In genomic region chr13:59247166-59247565, GRCh38 we compare ENCODE assay signal across 14 cellular contexts.
DNase-seq lines count a peak whose midpoint lies in the region; TF ChIP-seq lines count a peak whose summit lies in the region.
"Had no signal": no experiment of that assay in that cellular context is flagged by ENCODE, and none has a peak within 500 bp of the region (broad histone marks: within the 10 kb centered on the region; RNA-seq: fewer than 3 reads in every experiment).

No MANE protein-coding gene starts in this region.

- no peak for TF ChIP-seq CTCF in type B pancreatic cell (conservative IDR thresholded peaks at IDR 0.05)

- H3K36me3 Mint-ChIP-seq in type B pancreatic cell: no peaks in the 10 kb centered on the region

- DNase-seq in COR-L47 (lab: John Stamatoyannopoulos, UW): peak; percentile 1
- DNase-seq in M059J (ENCODE audit: low read depth): peak; percentile 31
- DNase-seq in head of caudate nucleus: peak in 35 of 42 donors; percentile 1 to 76 (median 43)
- peak; percentile 33 for DNase-seq in mucosa of gallbladder (ENCODE audit: low spot score)
- no peak for DNase-seq in GM19238 (ENCODE audit: insufficient read length, low spot score)
- no peak for DNase-seq in activated CD4-positive, alpha-beta T cell treated with anti-CD3 and anti-CD28 coated beads for 1 hour
- DNase-seq in AG20443 (ENCODE audit: low spot score): no peak
- no peak for DNase-seq in type B pancreatic cell (ENCODE audit: extremely low spot score, unreplicated experiment)
- DNase-seq: activated CD4-positive, alpha-beta T cell treated with anti-CD3 and anti-CD28 coated beads, Interleukin-2, amount 50 U/mL, for 1 hour; cortex of kidney; NCI-H524 treated with DMSO at 0.1 percent for 48 hours; stimulated activated CD4-positive, alpha-beta T cell treated with anti-CD3 and anti-CD28 coated beads, Interleukin-15, amount 100 ng/mL, for 24 hours had no signal

- no peaks in the 10 kb centered on the region for H3K9me3 Mint-ChIP-seq in type B pancreatic cell
- H3K9me3 Mint-ChIP-seq: activated T-helper 1 cell treated with anti-CD3 and anti-CD28 coated beads, Interleukin-12 subunit alpha, Interleukin-12 subunit beta, Interleukin-2, Interleukin-4 antibody, amounts not matched to agents 30 ng/mL and 10 ng/mL and 1 ng/mL, durations not matched to agents 14 hours and 24 hours and 36 hours; T-helper 2 cell treated with Interferon-gamma antibody and Interleukin-4, amounts not matched to agents 5 μg/mL and 100 μg/mL, for 36 hours had no signal

- no peak overlapping the region for H3K4me3 Mint-ChIP-seq in type B pancreatic cell
- H3K4me3 Mint-ChIP-seq: activated T-helper 1 cell treated with anti-CD3 and anti-CD28 coated beads, Interleukin-12 subunit alpha, Interleukin-12 subunit beta, Interleukin-2, Interleukin-4 antibody, amounts not matched to agents 30 ng/mL and 10 ng/mL and 1 ng/mL, durations not matched to agents 14 hours and 24 hours and 36 hours; T-helper 2 cell treated with Interferon-gamma antibody and Interleukin-4, amounts not matched to agents 5 μg/mL and 100 μg/mL, for 36 hours had no signal

- no peak overlapping the region for H3K27ac Mint-ChIP-seq in type B pancreatic cell
- H3K27ac Mint-ChIP-seq: activated T-helper 1 cell treated with anti-CD3 and anti-CD28 coated beads, Interleukin-12 subunit alpha, Interleukin-12 subunit beta, Interleukin-2, Interleukin-4 antibody, amounts not matched to agents 30 ng/mL and 10 ng/mL and 1 ng/mL, durations not matched to agents 14 hours and 24 hours and 36 hours; T-helper 2 cell treated with Interferon-gamma antibody and Interleukin-4, amounts not matched to agents 5 μg/mL and 100 μg/mL, for 36 hours had no signal

- H3K4me1 Mint-ChIP-seq in type B pancreatic cell (ENCODE audit: unreplicated experiment): peaks cover 12% of the 10 kb centered on the region

- intact Hi-C loops in head of caudate nucleus (cut with DNase I): no loop called here

- no peaks in the 10 kb centered on the region for H3K27me3 Mint-ChIP-seq in type B pancreatic cell

Comparison
In these comparisons a context has a peak if more than half of its experiments do, and no peak if none do; other contexts are left out.
1. DNase-seq: peak in COR-L47 (single experiment), M059J (single experiment), head of caudate nucleus (35 of 42) and mucosa of gallbladder (single experiment); none in GM19238 (single experiment), activated CD4-positive, alpha-beta T cell treated with anti-CD3 and anti-CD28 coated beads for 1 hour (single experiment), AG20443 (single experiment) and type B pancreatic cell (single experiment).